ENCODE assay signal across 1 cellular context in genomic region chr17:77374170-77374936, GRCh38.
A peak's percentile ranks its signal among the peaks of the same experiment; 100 is the strongest.
TF ChIP-seq lines count a peak whose summit lies in the region.

No MANE protein-coding gene starts in this region.

TF ChIP-seq in K562, 482 proteins besides CTCF, POLR2A, EP300 and RAD21 (continued from another document):
- TF ChIP-seq ZNF655 (CRISPR knock-in tag; IDR thresholded peaks at IDR 0.05), result no peak
- TF ChIP-seq ZNF76 (CRISPR knock-in tag; IDR thresholded peaks at IDR 0.05; ENCODE audit: borderline replicate concordance), result no peak
- TF ChIP-seq BRD9 (IDR thresholded peaks at IDR 0.05; ENCODE audit: low read depth, partially characterized antibody), result no peak
- TF ChIP-seq ARHGAP35 (IDR thresholded peaks at IDR 0.05; ENCODE audit: partially characterized antibody), result no peak
- TF ChIP-seq BRF1 (IDR thresholded peaks at IDR 0.05; ENCODE audit: borderline replicate concordance, extremely low read depth, insufficient read length), result no peak
- no peak for TF ChIP-seq MED1 (CRISPR knock-in tag; IDR thresholded peaks at IDR 0.05; ENCODE audit: borderline replicate concordance)
- no peak for TF ChIP-seq IRF2 (CRISPR knock-in tag; IDR thresholded peaks at IDR 0.05)
- no peak for TF ChIP-seq ZNF311 (CRISPR knock-in tag; IDR thresholded peaks at IDR 0.05)
- TF ChIP-seq CREM (IDR thresholded peaks at IDR 0.05; ENCODE audit: low read depth), result no peak
- no peak for TF ChIP-seq ZBTB8A (IDR thresholded peaks at IDR 0.05; ENCODE audit: partially characterized antibody)
- TF ChIP-seq SIX5 (IDR thresholded peaks at IDR 0.05; ENCODE audit: borderline replicate concordance in 1 of 2, insufficient read depth in 1 of 2, low read depth in 1 of 2, low read length in 2 of 2), result no peak
- TF ChIP-seq EWSR1 (IDR thresholded peaks at IDR 0.05; ENCODE audit: borderline replicate concordance, low read depth, partially characterized antibody), result no peak
- TF ChIP-seq CBFA2T3 (IDR thresholded peaks at IDR 0.05), result peak; percentile 36; the same call in 1 of the 2 replicates
- TF ChIP-seq ZNF23 (CRISPR knock-in tag; IDR thresholded peaks at IDR 0.05), result no peak
- peak; percentile 30 for TF ChIP-seq ARID1B (IDR thresholded peaks at IDR 0.05)
- TF ChIP-seq ZNF696 (CRISPR knock-in tag; conservative IDR thresholded peaks at IDR 0.05), result no peak
- TF ChIP-seq PCBP2 (IDR thresholded peaks at IDR 0.05; ENCODE audit: low read depth, low read length, poor library complexity, severe bottlenecking), result no peak
- no peak for TF ChIP-seq PTRF (tag; IDR thresholded peaks at IDR 0.05)
- TF ChIP-seq SMARCA4 (IDR thresholded peaks at IDR 0.05), result no peak
- TF ChIP-seq MAFK (IDR thresholded peaks at IDR 0.05; ENCODE audit: low read length), result no peak
- TF ChIP-seq RERE (CRISPR knock-in tag; IDR thresholded peaks at IDR 0.05; ENCODE audit: borderline replicate concordance), result no peak
- TF ChIP-seq ZNF699 (CRISPR knock-in tag; IDR thresholded peaks at IDR 0.05; ENCODE audit: insufficient replicate concordance), result no peak
- TF ChIP-seq CAMTA2 (CRISPR knock-in tag; conservative IDR thresholded peaks at IDR 0.05), result no peak
- no peak for TF ChIP-seq CCAR2 (IDR thresholded peaks at IDR 0.05; ENCODE audit: low read depth, low read length)
- TF ChIP-seq MEIS2 (IDR thresholded peaks at IDR 0.05; ENCODE audit: partially characterized antibody), result no peak
- 0 out of 4 replicates have a peak, but pooled peaks of 1 of the 2 experiments have one; percentile 26 for TF ChIP-seq SRF (CRISPR knock-in tag; IDR thresholded peaks at IDR 0.05)
- TF ChIP-seq PKNOX1 (IDR thresholded peaks at IDR 0.05), result no peak
- no peak; the same call in 1 of the 2 replicates for TF ChIP-seq ZNF263 (CRISPR knock-in tag; IDR thresholded peaks at IDR 0.05; ENCODE audit: borderline replicate concordance)
- TF ChIP-seq HOMEZ (CRISPR knock-in tag; IDR thresholded peaks at IDR 0.05), result no peak
- TF ChIP-seq U2AF1 (optimal IDR thresholded peaks at IDR 0.05; ENCODE audit: low read depth, low read length), result no peak
- TF ChIP-seq MNT (conservative IDR thresholded peaks at IDR 0.05), result peak in 1 of 2 experiments; percentile 45; a peak in 1 of 4 replicates
- no peak for TF ChIP-seq ARID3B (CRISPR knock-in tag; IDR thresholded peaks at IDR 0.05; ENCODE audit: borderline replicate concordance)
- no peak for TF ChIP-seq SIRT6 (IDR thresholded peaks at IDR 0.05; ENCODE audit: low read depth, low read length)
TF ChIP-seq in K562: peak in this region for 41.
